13 cellular contexts compared by ENCODE assay signal in genomic region chr7:34747842-34748241, GRCh38.
DNase-seq lines count a peak whose midpoint lies in the region; ATAC-seq, FAIRE-seq and TF ChIP-seq lines count a peak whose summit lies in the region.
"Had no signal": no experiment of that assay in that cellular context is flagged by ENCODE, and none has a peak within 500 bp of the region (broad histone marks: within the 10 kb centered on the region; RNA-seq: fewer than 3 reads in every experiment).

No MANE protein-coding gene starts in this region.

- no peaks in the 10 kb centered on the region for H3K36me3 ChIP-seq in bronchial epithelial cell (ENCODE audit: control insufficient read depth, insufficient read depth, low read length)
- H3K36me3 ChIP-seq: ascending aorta had no signal

- peak; percentile 2 for DNase-seq in HS-27A (ENCODE audit: low read depth)
- DNase-seq in NCI-H2171 treated with DMSO at 0.1 percent for 48 hours (lab: John Stamatoyannopoulos, UW), result peak; percentile 73
- peak; percentile 10 for DNase-seq in bronchial epithelial cell (ENCODE audit: low read depth)
- peak; percentile 21 for DNase-seq in mucosa of gallbladder (ENCODE audit: low spot score)
- DNase-seq in HK-2 (ENCODE audit: unreplicated experiment), result no peak
- DNase-seq in naive thymus-derived CD8-positive, alpha-beta T cell, result no peak
- no peak for DNase-seq in HT-29 (ENCODE audit: low spot score)
- DNase-seq in activated CD4-positive, alpha-beta T cell treated with anti-CD3 and anti-CD28 coated beads, Interleukin-2, amount 50 U/mL, for 48 hours, result no peak
- DNase-seq: activated CD8-positive, alpha-beta memory T cell treated with anti-CD3 and anti-CD28 coated beads, Interleukin-2, amount 50 U/mL, for 4 hours; NCI-H226; T-helper 2 cell had no signal

- no peaks in the 10 kb centered on the region for H3K27me3 ChIP-seq in bronchial epithelial cell (ENCODE audit: control insufficient read depth, insufficient read depth, low read length)
- H3K27me3 ChIP-seq: ascending aorta had no signal

- H3K27ac Mint-ChIP-seq in naive thymus-derived CD8-positive, alpha-beta T cell, result no peak overlapping the region

- no peak for FAIRE-seq in bronchial epithelial cell (lab: Jason Lieb, UNC)
- FAIRE-seq: keratinocyte had no signal

- no peak overlapping the region for H3K4me3 ChIP-seq in bronchial epithelial cell (ENCODE audit: low read depth, low read length)
- H3K4me3 ChIP-seq: ascending aorta had no signal

- peaks cover 4 to 19% (median 6%) of the 10 kb centered on the region in 5 donors for H3K27me3 Mint-ChIP-seq in naive thymus-derived CD8-positive, alpha-beta T cell

- no peak for ATAC-seq in naive thymus-derived CD8-positive, alpha-beta T cell

- TF ChIP-seq CTCF in bronchial epithelial cell (IDR thresholded peaks at IDR 0.05; ENCODE audit: insufficient read depth, low read length, severe bottlenecking), result no peak

- H3K9me3 Mint-ChIP-seq in naive thymus-derived CD8-positive, alpha-beta T cell, result peaks cover 0 to 15% (median 3%) of the 10 kb centered on the region in 9 donors

- H3K4me1 Mint-ChIP-seq in naive thymus-derived CD8-positive, alpha-beta T cell, result no peaks in the 10 kb centered on the region

- no peak overlapping the region for H3K4me3 Mint-ChIP-seq in naive thymus-derived CD8-positive, alpha-beta T cell

- H3K36me3 Mint-ChIP-seq in naive thymus-derived CD8-positive, alpha-beta T cell, result no peaks in the 10 kb centered on the region

- POLR2A ChIA-PET in naive thymus-derived CD8-positive, alpha-beta T cell (lab: Charles Lee), result no interaction called here

Comparison
In these comparisons a context has a peak if more than half of its experiments do, and no peak if none do; other contexts are left out.
1. DNase-seq: peak in HS-27A (single experiment), NCI-H2171 treated with DMSO at 0.1 percent for 48 hours (single experiment), bronchial epithelial cell (single experiment) and mucosa of gallbladder (single experiment); none in HK-2 (single experiment), naive thymus-derived CD8-positive, alpha-beta T cell (0 of 10), HT-29 (single experiment) and activated CD4-positive, alpha-beta T cell treated with anti-CD3 and anti-CD28 coated beads, Interleukin-2, amount 50 U/mL, for 48 hours (0 of 2).